4 cellular contexts compared by ENCODE assay signal in genomic region chr14:37180886-37181285, GRCh38. TPM values are rescaled to one million over a fixed set of nuclear protein-coding genes. Genes with fewer than 3 reads are reported as not detected.
"Had no signal": no experiment of that assay in that cellular context is flagged by ENCODE, and none has a peak within 500 bp of the region (broad histone marks: within the 10 kb centered on the region; RNA-seq: fewer than 3 reads in every experiment).

No MANE protein-coding gene starts in this region.

RNA-seq across cellular contexts. Expression of gene SLC25A21, which starts 8.5 kb away (rescaled TPM):
- total RNA-seq: mesenteric fat pad; mononuclear cell; naive thymus-derived CD4-positive, alpha-beta T cell had no signal
- polyA plus RNA-seq: immature natural killer cell; naive thymus-derived CD4-positive, alpha-beta T cell had no signal

RNA-seq across cellular contexts. Expression of gene MIPOL1, which starts 16.9 kb away (rescaled TPM):
- polyA plus RNA-seq: immature natural killer cell; naive thymus-derived CD4-positive, alpha-beta T cell had no signal
